Comparison of ENCODE assay signal across 1 cellular context in the genomic region with DNA sequence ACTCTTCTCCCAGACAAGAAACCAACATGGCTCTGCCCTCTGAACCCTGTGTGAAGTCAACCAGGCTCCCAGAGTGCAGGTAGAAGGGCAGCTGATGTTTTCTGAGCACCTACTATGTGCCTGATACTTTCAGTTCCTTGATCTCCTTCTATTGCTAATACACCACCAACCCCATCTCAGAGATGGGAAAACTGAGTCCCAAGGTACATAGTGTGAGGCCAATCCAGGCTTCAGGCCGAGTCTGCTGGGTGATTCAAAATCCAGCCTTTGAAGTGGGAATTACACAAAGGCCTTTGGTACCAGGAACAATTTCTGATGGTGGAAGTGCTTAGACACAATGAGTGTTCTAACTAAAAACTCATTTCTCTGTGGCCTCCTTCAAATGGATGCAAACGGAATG.
TF ChIP-seq lines count a peak whose summit lies in the region.

No MANE protein-coding gene starts in this region.

TF ChIP-seq in HepG2, 621 proteins besides CTCF, POLR2A, EP300 and RAD21 (continued from another document and continues in another):
- TF ChIP-seq MYC (CRISPR knock-in tag; IDR thresholded peaks at IDR 0.05; ENCODE audit: borderline replicate concordance) (no peak), MXI1 (IDR thresholded peaks at IDR 0.05; ENCODE audit: borderline replicate concordance, low read depth, low read length) (no peak), KDM2A (CRISPR knock-in tag; IDR thresholded peaks at IDR 0.05; ENCODE audit: borderline replicate concordance, low read depth) (no peak), POLR2AphosphoS5 (IDR thresholded peaks at IDR 0.05; ENCODE audit: low read depth, low read length) (no peak), ZNF605 (CRISPR knock-in tag; IDR thresholded peaks at IDR 0.05) (no peak), SRSF4 (IDR thresholded peaks at IDR 0.05; ENCODE audit: low read depth, low read length, poor library complexity, severe bottlenecking) (no peak), ZNF749 (CRISPR knock-in tag; IDR thresholded peaks at IDR 0.05; ENCODE audit: borderline replicate concordance) (no peak), PHF21A (CRISPR knock-in tag; IDR thresholded peaks at IDR 0.05) (no peak), THAP11 (CRISPR knock-in tag; IDR thresholded peaks at IDR 0.05) (no peak), MED1 (CRISPR knock-in tag; IDR thresholded peaks at IDR 0.05) (no peak), SP140L (CRISPR knock-in tag; IDR thresholded peaks at IDR 0.05; ENCODE audit: borderline replicate concordance) (no peak), HNRNPK (IDR thresholded peaks at IDR 0.05; ENCODE audit: low read depth, low read length, poor library complexity, severe bottlenecking) (no peak), HDAC2 (CRISPR knock-in tag; IDR thresholded peaks at IDR 0.05) (0 out of 2 replicates have a peak, but pooled peaks have one; percentile 5), NR1H2 (CRISPR knock-in tag; IDR thresholded peaks at IDR 0.05; ENCODE audit: borderline replicate concordance, low read depth) (no peak), ZEB1 (IDR thresholded peaks at IDR 0.05; ENCODE audit: insufficient replicate concordance, low read depth) (no peak), ADNP (CRISPR knock-in tag; IDR thresholded peaks at IDR 0.05) (peak; percentile 80), FOXA1 (IDR thresholded peaks at IDR 0.05) (no peak), FOXA1 (CRISPR knock-in tag; IDR thresholded peaks at IDR 0.05) (peak; percentile 39; the same call in 1 of the 2 replicates), ZNF724P (CRISPR knock-in tag; IDR thresholded peaks at IDR 0.05; ENCODE audit: borderline replicate concordance) (no peak), ZNF839 (CRISPR knock-in tag; IDR thresholded peaks at IDR 0.05; ENCODE audit: borderline replicate concordance) (no peak), RCOR2 (CRISPR knock-in tag; IDR thresholded peaks at IDR 0.05) (0 out of 2 replicates have a peak, but pooled peaks have one; percentile 39), TAF15 (IDR thresholded peaks at IDR 0.05; ENCODE audit: low read depth, low read length, poor library complexity, severe bottlenecking) (no peak), TSC22D2 (CRISPR knock-in tag; IDR thresholded peaks at IDR 0.05; ENCODE audit: borderline replicate concordance) (no peak), ZNF501 (CRISPR knock-in tag; IDR thresholded peaks at IDR 0.05) (peak; percentile 32; the same call in 1 of the 2 replicates)
- TF ChIP-seq, protein P1, sequence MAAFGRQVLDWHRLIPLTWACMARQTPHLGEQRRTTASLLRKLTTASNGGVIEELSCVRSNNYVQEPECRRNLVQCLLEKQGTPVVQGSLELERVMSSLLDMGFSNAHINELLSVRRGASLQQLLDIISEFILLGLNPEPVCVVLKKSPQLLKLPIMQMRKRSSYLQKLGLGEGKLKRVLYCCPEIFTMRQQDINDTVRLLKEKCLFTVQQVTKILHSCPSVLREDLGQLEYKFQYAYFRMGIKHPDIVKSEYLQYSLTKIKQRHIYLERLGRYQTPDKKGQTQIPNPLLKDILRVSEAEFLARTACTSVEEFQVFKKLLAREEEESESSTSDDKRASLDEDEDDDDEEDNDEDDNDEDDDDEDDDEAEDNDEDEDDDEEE (CRISPR knock-in tag; IDR thresholded peaks at IDR 0.05) = no peak
- TF ChIP-seq, protein P2, sequence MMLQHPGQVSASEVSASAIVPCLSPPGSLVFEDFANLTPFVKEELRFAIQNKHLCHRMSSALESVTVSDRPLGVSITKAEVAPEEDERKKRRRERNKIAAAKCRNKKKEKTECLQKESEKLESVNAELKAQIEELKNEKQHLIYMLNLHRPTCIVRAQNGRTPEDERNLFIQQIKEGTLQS (CRISPR knock-in tag; IDR thresholded peaks at IDR 0.05) = no peak
- TF ChIP-seq, protein P3, sequence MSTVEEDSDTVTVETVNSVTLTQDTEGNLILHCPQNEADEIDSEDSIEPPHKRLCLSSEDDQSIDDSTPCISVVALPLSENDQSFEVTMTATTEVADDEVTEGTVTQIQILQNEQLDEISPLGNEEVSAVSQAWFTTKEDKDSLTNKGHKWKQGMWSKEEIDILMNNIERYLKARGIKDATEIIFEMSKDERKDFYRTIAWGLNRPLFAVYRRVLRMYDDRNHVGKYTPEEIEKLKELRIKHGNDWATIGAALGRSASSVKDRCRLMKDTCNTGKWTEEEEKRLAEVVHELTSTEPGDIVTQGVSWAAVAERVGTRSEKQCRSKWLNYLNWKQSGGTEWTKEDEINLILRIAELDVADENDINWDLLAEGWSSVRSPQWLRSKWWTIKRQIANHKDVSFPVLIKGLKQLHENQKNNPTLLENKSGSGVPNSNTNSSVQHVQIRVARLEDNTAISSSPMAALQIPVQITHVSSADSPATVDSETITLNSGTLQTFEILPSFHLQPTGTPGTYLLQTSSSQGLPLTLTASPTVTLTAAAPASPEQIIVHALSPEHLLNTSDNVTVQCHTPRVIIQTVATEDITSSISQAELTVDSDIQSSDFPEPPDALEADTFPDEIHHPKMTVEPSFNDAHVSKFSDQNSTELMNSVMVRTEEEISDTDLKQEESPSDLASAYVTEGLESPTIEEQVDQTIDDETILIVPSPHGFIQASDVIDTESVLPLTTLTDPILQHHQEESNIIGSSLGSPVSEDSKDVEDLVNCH (CRISPR knock-in tag; IDR thresholded peaks at IDR 0.05) = no peak
- TF ChIP-seq, protein P4, sequence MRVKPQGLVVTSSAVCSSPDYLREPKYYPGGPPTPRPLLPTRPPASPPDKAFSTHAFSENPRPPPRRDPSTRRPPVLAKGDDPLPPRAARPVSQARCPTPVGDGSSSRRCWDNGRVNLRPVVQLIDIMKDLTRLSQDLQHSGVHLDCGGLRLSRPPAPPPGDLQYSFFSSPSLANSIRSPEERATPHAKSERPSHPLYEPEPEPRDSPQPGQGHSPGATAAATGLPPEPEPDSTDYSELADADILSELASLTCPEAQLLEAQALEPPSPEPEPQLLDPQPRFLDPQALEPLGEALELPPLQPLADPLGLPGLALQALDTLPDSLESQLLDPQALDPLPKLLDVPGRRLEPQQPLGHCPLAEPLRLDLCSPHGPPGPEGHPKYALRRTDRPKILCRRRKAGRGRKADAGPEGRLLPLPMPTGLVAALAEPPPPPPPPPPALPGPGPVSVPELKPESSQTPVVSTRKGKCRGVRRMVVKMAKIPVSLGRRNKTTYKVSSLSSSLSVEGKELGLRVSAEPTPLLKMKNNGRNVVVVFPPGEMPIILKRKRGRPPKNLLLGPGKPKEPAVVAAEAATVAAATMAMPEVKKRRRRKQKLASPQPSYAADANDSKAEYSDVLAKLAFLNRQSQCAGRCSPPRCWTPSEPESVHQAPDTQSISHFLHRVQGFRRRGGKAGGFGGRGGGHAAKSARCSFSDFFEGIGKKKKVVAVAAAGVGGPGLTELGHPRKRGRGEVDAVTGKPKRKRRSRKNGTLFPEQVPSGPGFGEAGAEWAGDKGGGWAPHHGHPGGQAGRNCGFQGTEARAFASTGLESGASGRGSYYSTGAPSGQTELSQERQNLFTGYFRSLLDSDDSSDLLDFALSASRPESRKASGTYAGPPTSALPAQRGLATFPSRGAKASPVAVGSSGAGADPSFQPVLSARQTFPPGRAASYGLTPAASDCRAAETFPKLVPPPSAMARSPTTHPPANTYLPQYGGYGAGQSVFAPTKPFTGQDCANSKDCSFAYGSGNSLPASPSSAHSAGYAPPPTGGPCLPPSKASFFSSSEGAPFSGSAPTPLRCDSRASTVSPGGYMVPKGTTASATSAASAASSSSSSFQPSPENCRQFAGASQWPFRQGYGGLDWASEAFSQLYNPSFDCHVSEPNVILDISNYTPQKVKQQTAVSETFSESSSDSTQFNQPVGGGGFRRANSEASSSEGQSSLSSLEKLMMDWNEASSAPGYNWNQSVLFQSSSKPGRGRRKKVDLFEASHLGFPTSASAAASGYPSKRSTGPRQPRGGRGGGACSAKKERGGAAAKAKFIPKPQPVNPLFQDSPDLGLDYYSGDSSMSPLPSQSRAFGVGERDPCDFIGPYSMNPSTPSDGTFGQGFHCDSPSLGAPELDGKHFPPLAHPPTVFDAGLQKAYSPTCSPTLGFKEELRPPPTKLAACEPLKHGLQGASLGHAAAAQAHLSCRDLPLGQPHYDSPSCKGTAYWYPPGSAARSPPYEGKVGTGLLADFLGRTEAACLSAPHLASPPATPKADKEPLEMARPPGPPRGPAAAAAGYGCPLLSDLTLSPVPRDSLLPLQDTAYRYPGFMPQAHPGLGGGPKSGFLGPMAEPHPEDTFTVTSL (CRISPR knock-in tag; IDR thresholded peaks at IDR 0.05; ENCODE audit: borderline replicate concordance) = no peak
- TF ChIP-seq, protein P5, sequence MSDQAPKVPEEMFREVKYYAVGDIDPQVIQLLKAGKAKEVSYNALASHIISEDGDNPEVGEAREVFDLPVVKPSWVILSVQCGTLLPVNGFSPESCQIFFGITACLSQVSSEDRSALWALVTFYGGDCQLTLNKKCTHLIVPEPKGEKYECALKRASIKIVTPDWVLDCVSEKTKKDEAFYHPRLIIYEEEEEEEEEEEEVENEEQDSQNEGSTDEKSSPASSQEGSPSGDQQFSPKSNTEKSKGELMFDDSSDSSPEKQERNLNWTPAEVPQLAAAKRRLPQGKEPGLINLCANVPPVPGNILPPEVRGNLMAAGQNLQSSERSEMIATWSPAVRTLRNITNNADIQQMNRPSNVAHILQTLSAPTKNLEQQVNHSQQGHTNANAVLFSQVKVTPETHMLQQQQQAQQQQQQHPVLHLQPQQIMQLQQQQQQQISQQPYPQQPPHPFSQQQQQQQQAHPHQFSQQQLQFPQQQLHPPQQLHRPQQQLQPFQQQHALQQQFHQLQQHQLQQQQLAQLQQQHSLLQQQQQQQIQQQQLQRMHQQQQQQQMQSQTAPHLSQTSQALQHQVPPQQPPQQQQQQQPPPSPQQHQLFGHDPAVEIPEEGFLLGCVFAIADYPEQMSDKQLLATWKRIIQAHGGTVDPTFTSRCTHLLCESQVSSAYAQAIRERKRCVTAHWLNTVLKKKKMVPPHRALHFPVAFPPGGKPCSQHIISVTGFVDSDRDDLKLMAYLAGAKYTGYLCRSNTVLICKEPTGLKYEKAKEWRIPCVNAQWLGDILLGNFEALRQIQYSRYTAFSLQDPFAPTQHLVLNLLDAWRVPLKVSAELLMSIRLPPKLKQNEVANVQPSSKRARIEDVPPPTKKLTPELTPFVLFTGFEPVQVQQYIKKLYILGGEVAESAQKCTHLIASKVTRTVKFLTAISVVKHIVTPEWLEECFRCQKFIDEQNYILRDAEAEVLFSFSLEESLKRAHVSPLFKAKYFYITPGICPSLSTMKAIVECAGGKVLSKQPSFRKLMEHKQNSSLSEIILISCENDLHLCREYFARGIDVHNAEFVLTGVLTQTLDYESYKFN (CRISPR knock-in tag; conservative IDR thresholded peaks at IDR 0.05) = 0 out of 2 replicates have a peak, but pooled peaks have one; percentile 1
- TF ChIP-seq, protein P6, sequence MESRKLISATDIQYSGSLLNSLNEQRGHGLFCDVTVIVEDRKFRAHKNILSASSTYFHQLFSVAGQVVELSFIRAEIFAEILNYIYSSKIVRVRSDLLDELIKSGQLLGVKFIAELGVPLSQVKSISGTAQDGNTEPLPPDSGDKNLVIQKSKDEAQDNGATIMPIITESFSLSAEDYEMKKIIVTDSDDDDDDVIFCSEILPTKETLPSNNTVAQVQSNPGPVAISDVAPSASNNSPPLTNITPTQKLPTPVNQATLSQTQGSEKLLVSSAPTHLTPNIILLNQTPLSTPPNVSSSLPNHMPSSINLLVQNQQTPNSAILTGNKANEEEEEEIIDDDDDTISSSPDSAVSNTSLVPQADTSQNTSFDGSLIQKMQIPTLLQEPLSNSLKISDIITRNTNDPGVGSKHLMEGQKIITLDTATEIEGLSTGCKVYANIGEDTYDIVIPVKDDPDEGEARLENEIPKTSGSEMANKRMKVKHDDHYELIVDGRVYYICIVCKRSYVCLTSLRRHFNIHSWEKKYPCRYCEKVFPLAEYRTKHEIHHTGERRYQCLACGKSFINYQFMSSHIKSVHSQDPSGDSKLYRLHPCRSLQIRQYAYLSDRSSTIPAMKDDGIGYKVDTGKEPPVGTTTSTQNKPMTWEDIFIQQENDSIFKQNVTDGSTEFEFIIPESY (CRISPR knock-in tag; IDR thresholded peaks at IDR 0.05) = no peak
- TF ChIP-seq, protein P7, sequence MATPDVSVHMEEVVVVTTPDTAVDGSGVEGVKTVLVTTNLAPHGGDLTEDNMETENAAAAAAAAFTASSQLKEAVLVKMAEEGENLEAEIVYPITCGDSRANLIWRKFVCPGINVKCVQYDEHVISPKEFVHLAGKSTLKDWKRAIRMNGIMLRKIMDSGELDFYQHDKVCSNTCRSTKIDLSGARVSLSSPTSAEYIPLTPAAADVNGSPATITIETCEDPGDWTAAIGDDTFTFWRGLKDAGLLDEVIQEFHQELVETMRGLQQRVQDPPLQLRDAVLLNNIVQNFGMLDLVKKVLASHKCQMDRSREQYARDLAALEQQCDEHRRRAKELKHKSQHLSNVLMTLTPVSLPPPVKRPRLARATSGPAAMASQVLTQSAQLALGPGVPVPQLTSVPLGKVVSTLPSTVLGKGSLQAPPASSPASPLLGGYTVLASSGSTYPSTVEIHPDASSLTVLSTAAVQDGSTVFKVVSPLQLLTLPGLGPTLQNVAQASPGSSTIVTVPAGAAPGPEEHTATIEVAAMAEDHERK (CRISPR knock-in tag; IDR thresholded peaks at IDR 0.05; ENCODE audit: low read depth) = no peak
- TF ChIP-seq, protein P8, sequence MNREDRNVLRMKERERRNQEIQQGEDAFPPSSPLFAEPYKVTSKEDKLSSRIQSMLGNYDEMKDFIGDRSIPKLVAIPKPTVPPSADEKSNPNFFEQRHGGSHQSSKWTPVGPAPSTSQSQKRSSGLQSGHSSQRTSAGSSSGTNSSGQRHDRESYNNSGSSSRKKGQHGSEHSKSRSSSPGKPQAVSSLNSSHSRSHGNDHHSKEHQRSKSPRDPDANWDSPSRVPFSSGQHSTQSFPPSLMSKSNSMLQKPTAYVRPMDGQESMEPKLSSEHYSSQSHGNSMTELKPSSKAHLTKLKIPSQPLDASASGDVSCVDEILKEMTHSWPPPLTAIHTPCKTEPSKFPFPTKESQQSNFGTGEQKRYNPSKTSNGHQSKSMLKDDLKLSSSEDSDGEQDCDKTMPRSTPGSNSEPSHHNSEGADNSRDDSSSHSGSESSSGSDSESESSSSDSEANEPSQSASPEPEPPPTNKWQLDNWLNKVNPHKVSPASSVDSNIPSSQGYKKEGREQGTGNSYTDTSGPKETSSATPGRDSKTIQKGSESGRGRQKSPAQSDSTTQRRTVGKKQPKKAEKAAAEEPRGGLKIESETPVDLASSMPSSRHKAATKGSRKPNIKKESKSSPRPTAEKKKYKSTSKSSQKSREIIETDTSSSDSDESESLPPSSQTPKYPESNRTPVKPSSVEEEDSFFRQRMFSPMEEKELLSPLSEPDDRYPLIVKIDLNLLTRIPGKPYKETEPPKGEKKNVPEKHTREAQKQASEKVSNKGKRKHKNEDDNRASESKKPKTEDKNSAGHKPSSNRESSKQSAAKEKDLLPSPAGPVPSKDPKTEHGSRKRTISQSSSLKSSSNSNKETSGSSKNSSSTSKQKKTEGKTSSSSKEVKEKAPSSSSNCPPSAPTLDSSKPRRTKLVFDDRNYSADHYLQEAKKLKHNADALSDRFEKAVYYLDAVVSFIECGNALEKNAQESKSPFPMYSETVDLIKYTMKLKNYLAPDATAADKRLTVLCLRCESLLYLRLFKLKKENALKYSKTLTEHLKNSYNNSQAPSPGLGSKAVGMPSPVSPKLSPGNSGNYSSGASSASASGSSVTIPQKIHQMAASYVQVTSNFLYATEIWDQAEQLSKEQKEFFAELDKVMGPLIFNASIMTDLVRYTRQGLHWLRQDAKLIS (CRISPR knock-in tag; IDR thresholded peaks at IDR 0.05) = no peak
